22 cellular contexts compared by ENCODE assay signal in genomic region chr16:80047796-80048649, GRCh38.
"Had no signal": no experiment of that assay in that cellular context is flagged by ENCODE, and none has a peak within 500 bp of the region (broad histone marks: within the 10 kb centered on the region; RNA-seq: fewer than 3 reads in every experiment).

No MANE protein-coding gene starts in this region.

- H3K9me3 ChIP-seq: gastrocnemius medialis, left ventricle myocardium inferior, prostate gland, spleen, testis, vagina had no signal

- H3K36me3 ChIP-seq: gastrocnemius medialis, left ventricle myocardium inferior, prostate gland, spleen, vagina had no signal

- DNase-seq: activated CD4-positive, alpha-beta memory T cell treated with anti-CD3 and anti-CD28 coated beads, Interleukin-2, amount 10 ng/mL, durations not matched to agents 7 days and 5 days; activated CD4-positive, alpha-beta T cell treated with anti-CD3 and anti-CD28 coated beads, Interleukin-2, amount 10 ng/mL, durations not matched to agents 24 days and 14 days; activated gamma-delta T cell; activated naive CD4-positive, alpha-beta T cell treated with anti-CD3 and anti-CD28 coated beads, Interleukin-2, amount 50 U/mL, for 16 hours; activated naive CD8-positive, alpha-beta T cell treated with anti-CD3 and anti-CD28 coated beads, Interleukin-2, amount 50 U/mL, for 24 hours; aorta; caudate nucleus; effector memory CD4-positive, alpha-beta T cell; gastrocnemius medialis; hippocampal formation; left ventricle myocardium inferior; natural killer cell; spleen; stimulated activated CD4-positive, alpha-beta T cell treated with anti-CD3 and anti-CD28 coated beads, Interleukin-4, amount 100 ng/mL, for 1 hour; stimulated activated naive CD4-positive, alpha-beta T cell; testis; trophoblast cell had no signal

- ATAC-seq: activated CD4-positive, CD25-positive, alpha-beta regulatory T cell treated with anti-CD3 and anti-CD28 coated beads, Interleukin-2, amount 50 U/mL, for 24 hours; activated naive CD8-positive, alpha-beta T cell treated with anti-CD3 and anti-CD28 coated beads, Interleukin-2, amount 50 U/mL, for 24 hours; esophagus mucosa; gastrocnemius medialis; natural killer cell had no signal

- H3K4me1 ChIP-seq: gastrocnemius medialis, prostate gland, spleen, vagina had no signal

- H3K27me3 ChIP-seq: gastrocnemius medialis, testis, vagina had no signal

- H3K27ac ChIP-seq: gastrocnemius medialis, left ventricle myocardium inferior, prostate gland, spleen, testis, vagina, VCaP had no signal

- H3K4me3 ChIP-seq: gastrocnemius medialis, left ventricle myocardium inferior, prostate gland, spleen, testis, vagina had no signal
